9 cellular contexts compared by ENCODE assay signal in genomic region chr19:3096267-3096901, GRCh38. TPM values are rescaled to one million over a fixed set of nuclear protein-coding genes. Genes with fewer than 3 reads are reported as not detected.
DNase-seq lines count a peak whose midpoint lies in the region; ATAC-seq and TF ChIP-seq lines count a peak whose summit lies in the region.
"Had no signal": no experiment of that assay in that cellular context is flagged by ENCODE, and none has a peak within 500 bp of the region (broad histone marks: within the 10 kb centered on the region; RNA-seq: fewer than 3 reads in every experiment).

No MANE protein-coding gene starts in this region.

- H3K9me3 ChIP-seq in lung (ENCODE audit: control insufficient read depth in 2 of 2, insufficient read depth in 1 of 2, low read length in 1 of 2), result no peaks in the 10 kb centered on the region
- H3K9me3 ChIP-seq in testis, result no peaks in the 10 kb centered on the region

- peaks cover 20% of the 10 kb centered on the region for H3K4me1 Mint-ChIP-seq in activated CD4-positive, alpha-beta T cell treated with anti-CD3 and anti-CD28 coated beads, Interleukin-2, amount 10 ng/mL, durations not matched to agents 24 days and 14 days

- H3K4me3 ChIP-seq in brain microvascular endothelial cell (ENCODE audit: low read depth, low read length) (peak overlapping the region; percentile 89), lung (peak overlapping the region; percentile 11), testis (peak overlapping the region in 1 of 2 donors; percentile 98)

- H3K27ac ChIP-seq in brain microvascular endothelial cell (no peak overlapping the region), lung (ENCODE audit: low read depth in 1 of 2, low read length in 1 of 2) (peak overlapping the region; percentile 82 to 85), testis (peak overlapping the region; percentile 64 to 88)

- H3K27me3 Mint-ChIP-seq in activated CD4-positive, alpha-beta T cell treated with anti-CD3 and anti-CD28 coated beads, Interleukin-2, amount 10 ng/mL, durations not matched to agents 24 days and 14 days, result peaks cover 36% of the 10 kb centered on the region

- ATAC-seq in lung (ENCODE audit: insufficient read depth, low FRiP score), result no peak
- ATAC-seq in HG03565 (IDR thresholded peaks at IDR 0.05; ENCODE audit: unreplicated experiment), result no peak

- no peaks in the 10 kb centered on the region for H3K9me3 Mint-ChIP-seq in activated CD4-positive, alpha-beta T cell treated with anti-CD3 and anti-CD28 coated beads, Interleukin-2, amount 10 ng/mL, durations not matched to agents 24 days and 14 days

- WGBS in lung, 2 donors, result 47 to 57% methylated on average over 25 of the region's 25 CpGs
- 36 to 52% methylated on average over 17 to 25 of the region's 25 CpGs for WGBS in testis, 2 donors

- peaks cover 12 to 41% of the 10 kb centered on the region in 2 donors for H3K4me1 ChIP-seq in lung (ENCODE audit: control insufficient read depth in 2 of 2, insufficient read depth in 2 of 2, low read length in 2 of 2)
- peaks cover 54% of the 10 kb centered on the region for H3K4me1 ChIP-seq in testis

- no peak for TF ChIP-seq POLR2A in testis (IDR thresholded peaks at IDR 0.05)

- peak overlapping the region; percentile 57 for H3K27ac Mint-ChIP-seq in activated CD4-positive, alpha-beta T cell treated with anti-CD3 and anti-CD28 coated beads, Interleukin-2, amount 10 ng/mL, durations not matched to agents 24 days and 14 days

- DNase-seq in activated CD4-positive, alpha-beta T cell treated with anti-CD3 and anti-CD28 coated beads, Interleukin-2, amount 10 ng/mL, durations not matched to agents 24 days and 14 days, result no peak
- no peak for DNase-seq in activated CD4-positive, alpha-beta T cell treated with anti-CD3 and anti-CD28 coated beads, Interleukin-2, amount 50 U/mL, for 1 hour
- DNase-seq in brain microvascular endothelial cell (no peak), lung (ENCODE audit: low spot score) (no peak), testis (no peak), cerebellum (ENCODE audit: low spot score) (no peak)
- DNase-seq in effector CD4-positive, alpha-beta T cell, result no peak
- DNase-seq: NCI-H1092 treated with DMSO at 0.1 percent for 48 hours had no signal

- in situ Hi-C loops in brain microvascular endothelial cell (cut with HindIII; ENCODE audit: low pct_ligation_motif_present, low sequenced_read_pairs), result no loop called here

- H3K27me3 ChIP-seq in brain microvascular endothelial cell (replicated peaks), result no peaks in the 10 kb centered on the region
- H3K27me3 ChIP-seq in lung (ENCODE audit: control insufficient read depth, insufficient read depth), result no peaks in the 10 kb centered on the region
- no peaks in the 10 kb centered on the region for H3K27me3 ChIP-seq in testis

- peak overlapping the region; percentile 61 for H3K4me3 Mint-ChIP-seq in activated CD4-positive, alpha-beta T cell treated with anti-CD3 and anti-CD28 coated beads, Interleukin-2, amount 10 ng/mL, durations not matched to agents 24 days and 14 days

- no peaks in the 10 kb centered on the region for H3K36me3 Mint-ChIP-seq in activated CD4-positive, alpha-beta T cell treated with anti-CD3 and anti-CD28 coated beads, Interleukin-2, amount 10 ng/mL, durations not matched to agents 24 days and 14 days (ENCODE audit: low read depth)

- no peaks in the 10 kb centered on the region for H3K36me3 ChIP-seq in brain microvascular endothelial cell (replicated peaks)
- H3K36me3 ChIP-seq in lung (ENCODE audit: control insufficient read depth in 2 of 2, insufficient read depth in 2 of 2, low read length in 2 of 2), result no peaks in the 10 kb centered on the region
- H3K36me3 ChIP-seq in testis (ENCODE audit: low read depth, missing control alignments), result no peaks in the 10 kb centered on the region

- intact Hi-C loops in activated CD4-positive, alpha-beta T cell treated with anti-CD3 and anti-CD28 coated beads, Interleukin-2, amount 10 ng/mL, durations not matched to agents 24 days and 14 days (cut with micrococcal nuclease), result no loop called here
- intact Hi-C loops in testis (cut with DNase I; ENCODE audit: low total_unique reads), result no loop called here

- TF ChIP-seq CTCF in brain microvascular endothelial cell (IDR thresholded peaks at IDR 0.05; ENCODE audit: low read depth, low read length, missing control alignments) (no peak), lung (IDR thresholded peaks at IDR 0.05; ENCODE audit: control extremely low read depth, extremely low read depth) (no peak), testis (IDR thresholded peaks at IDR 0.05) (no peak)

RNA-seq across cellular contexts. Expression of gene GNA11, which starts 2.2 kb away (rescaled TPM):
- 7.4 and 10.1 TPM in 2 replicates for total RNA-seq in activated CD4-positive, alpha-beta T cell treated with anti-CD3 and anti-CD28 coated beads, Interleukin-2, amount 10 ng/mL, durations not matched to agents 24 days and 14 days
- total RNA-seq in lung (10 to 100 TPM; 39.4 to 80.9 TPM), testis (100 to 1,000 TPM; 113 to 122 TPM), cerebellum (37.0 TPM)
- polyA plus RNA-seq in lung (10 to 100 TPM; 36.8 to 37.1 TPM), testis (ENCODE audit: insufficient read depth, low read depth, low replicate concordance) (125 TPM)

RNA-seq across cellular contexts. Expression of gene TLE5, which starts 34.1 kb away (rescaled TPM):
- 380 and 392 TPM in 2 replicates for total RNA-seq in activated CD4-positive, alpha-beta T cell treated with anti-CD3 and anti-CD28 coated beads, Interleukin-2, amount 10 ng/mL, durations not matched to agents 24 days and 14 days
- 100 to 1,000 TPM; 179 to 468 TPM for total RNA-seq in lung
- polyA plus RNA-seq in lung, result 100 to 1,000 TPM; 352 to 797 TPM
- total RNA-seq in testis, result 100 to 1,000 TPM; 354 to 539 TPM
- polyA plus RNA-seq in testis (ENCODE audit: insufficient read depth, low read depth, low replicate concordance), result 314 TPM
- 92.0 TPM for total RNA-seq in cerebellum

RNA-seq across cellular contexts. Expression of gene GNA15, which starts 39.4 kb away (rescaled TPM):
- 134 and 135 TPM in 2 replicates for total RNA-seq in activated CD4-positive, alpha-beta T cell treated with anti-CD3 and anti-CD28 coated beads, Interleukin-2, amount 10 ng/mL, durations not matched to agents 24 days and 14 days
- total RNA-seq in lung, result 10 to 100 TPM; 18.6 to 36.0 TPM
- polyA plus RNA-seq in lung, result 10 to 100 TPM; 21.5 to 65.4 TPM
- 1 to 10 TPM; 2.5 to 3.6 TPM for total RNA-seq in testis
- 4.0 TPM for polyA plus RNA-seq in testis (ENCODE audit: insufficient read depth, low read depth, low replicate concordance)
- 0.73 TPM for total RNA-seq in cerebellum

Comparison
In these comparisons a context has a peak if more than half of its experiments do, and no peak if none do; other contexts are left out.
1. RNA of gene GNA15, which starts 39.4 kb away (total RNA-seq): 134 to 135 TPM in activated CD4-positive, alpha-beta T cell treated with anti-CD3 and anti-CD28 coated beads, Interleukin-2, amount 10 ng/mL, durations not matched to agents 24 days and 14 days and 18.6 to 36.0 TPM in lung; 2.5 to 3.6 TPM in testis and 0.73 TPM in cerebellum (single experiment); every median in the first group is over 4 times any median in the second.